In genomic region chr9:127936347-127936852, GRCh38 we compare ENCODE assay signal across 1 cellular context.
TF ChIP-seq lines count a peak whose summit lies in the region.

No MANE protein-coding gene starts in this region.

TF ChIP-seq in HEK293, 187 proteins besides CTCF, POLR2A, EP300 and RAD21 (continued from another document):
- no peak for TF ChIP-seq ZNF677 (tag by site-specific recombination; IDR thresholded peaks at IDR 0.05)
TF ChIP-seq in HEK293: peak in this region for 0.
